Comparison of ENCODE assay signal across 10 cellular contexts in genomic region chr11:76698321-76699043, GRCh38.
A peak's percentile ranks its signal among the peaks of the same experiment; 100 is the strongest.
DNase-seq lines count a peak whose midpoint lies in the region; ATAC-seq and TF ChIP-seq lines count a peak whose summit lies in the region.
"Had no signal": no experiment of that assay in that cellular context is flagged by ENCODE, and none has a peak within 500 bp of the region (broad histone marks: within the 10 kb centered on the region; RNA-seq: fewer than 3 reads in every experiment).

No MANE protein-coding gene starts in this region.

- H3K27ac ChIP-seq in MM.1S (ENCODE audit: low read length), result no peak overlapping the region
- H3K27ac ChIP-seq: Peyer's patch had no signal

- H3K9ac ChIP-seq in MM.1S (ENCODE audit: low read length), result no peak overlapping the region

- no peak overlapping the region for H3K4me3 ChIP-seq in MM.1S (ENCODE audit: low read length)
- no peak overlapping the region for H3K4me3 ChIP-seq in choroid plexus epithelial cell (ENCODE audit: low read depth, low read length)
- no peak overlapping the region for H3K4me3 ChIP-seq in retinal pigment epithelial cell (ENCODE audit: low read length)
- H3K4me3 ChIP-seq: Peyer's patch had no signal

- no peaks in the 10 kb centered on the region for H3K36me3 ChIP-seq in MM.1S (replicated peaks; ENCODE audit: insufficient read depth, low read length)
- H3K36me3 ChIP-seq: Peyer's patch had no signal

- DNase-seq in activated CD4-positive, alpha-beta T cell treated with anti-CD3 and anti-CD28 coated beads for 48 hours, result peak; percentile 31
- no peak for DNase-seq in activated CD4-positive, alpha-beta T cell treated with anti-CD3 and anti-CD28 coated beads, Interleukin-2, amount 50 U/mL, for 1 hour
- DNase-seq in MM.1S (no peak), choroid plexus epithelial cell (ENCODE audit: low read depth) (no peak), retinal pigment epithelial cell (ENCODE audit: low read depth) (no peak), activated gamma-delta T cell treated with Interleukin-2 at 50 U/mL for 16 hours (no peak)
- DNase-seq: C1 segment of cervical spinal cord, Peyer's patch had no signal

- H3K4me2 ChIP-seq in MM.1S (ENCODE audit: low read depth, low read length), result no peak overlapping the region

- H3F3A ChIP-seq in MM.1S (ENCODE audit: insufficient read depth, low read length), result no peaks in the 10 kb centered on the region

- no peaks in the 10 kb centered on the region for H4K20me1 ChIP-seq in MM.1S (ENCODE audit: insufficient read depth, low read length)

- H3K4me1 ChIP-seq in MM.1S (ENCODE audit: low read length), result no peaks in the 10 kb centered on the region
- H3K4me1 ChIP-seq: Peyer's patch had no signal

- TF ChIP-seq CTCF in MM.1S (IDR thresholded peaks at IDR 0.05; ENCODE audit: low read length) (peak; percentile 44), choroid plexus epithelial cell (conservative IDR thresholded peaks at IDR 0.05; ENCODE audit: low read depth, low read length) (peak; percentile 44), retinal pigment epithelial cell (conservative IDR thresholded peaks at IDR 0.05; ENCODE audit: low read depth, low read length) (peak; percentile 42)

- no peaks in the 10 kb centered on the region for H3K79me2 ChIP-seq in MM.1S (ENCODE audit: low read length)

- H3K9me2 ChIP-seq in MM.1S (replicated peaks; ENCODE audit: insufficient read depth, low read length), result no peaks in the 10 kb centered on the region

- no peaks in the 10 kb centered on the region for H3K9me3 ChIP-seq in MM.1S (replicated peaks; ENCODE audit: insufficient read depth, low read length)
- H3K9me3 ChIP-seq: Peyer's patch had no signal

- H2AFZ ChIP-seq in MM.1S (ENCODE audit: low read length), result no peak overlapping the region

- H3K27me3 ChIP-seq in MM.1S (replicated peaks; ENCODE audit: insufficient read depth, low read length), result no peaks in the 10 kb centered on the region
- H3K27me3 ChIP-seq: Peyer's patch had no signal

- no peak for ATAC-seq in GM21367 (IDR thresholded peaks at IDR 0.05; ENCODE audit: unreplicated experiment)
- no peak for ATAC-seq in GM21723 (IDR thresholded peaks at IDR 0.05; ENCODE audit: unreplicated experiment)
